14 cellular contexts compared by ENCODE assay signal in the genomic region with DNA sequence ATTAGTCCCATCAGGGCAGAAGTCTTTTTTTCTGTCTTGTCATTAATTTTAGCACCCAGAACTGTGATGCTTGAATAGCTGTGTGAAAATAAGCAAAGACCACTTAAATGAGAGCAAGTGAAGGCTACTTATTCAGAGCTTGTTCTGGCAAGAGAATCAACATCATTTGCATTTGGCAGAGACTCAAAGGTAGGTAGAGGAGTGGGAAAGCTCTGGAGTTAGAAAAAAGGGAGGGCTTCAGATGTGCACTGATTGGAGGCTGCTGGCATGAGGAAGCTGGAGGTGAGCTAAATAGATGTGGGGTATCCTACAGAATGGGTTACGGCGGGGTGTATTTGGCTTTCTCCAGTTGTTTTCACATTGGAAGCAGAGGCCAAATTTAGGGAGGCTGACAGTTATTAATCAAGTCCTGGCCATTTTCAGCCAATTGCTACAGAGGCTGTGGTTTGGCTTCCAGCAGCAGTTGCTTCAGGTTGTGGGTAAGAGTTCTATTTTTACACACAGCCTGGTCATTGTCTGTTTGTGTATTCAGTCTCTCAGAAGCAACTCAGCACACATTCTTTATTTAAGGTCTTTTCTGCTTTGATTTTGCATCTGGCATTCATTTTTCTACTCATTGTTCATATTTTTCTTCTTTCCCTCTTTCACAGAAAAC.
DNase-seq lines count a peak whose midpoint lies in the region; ATAC-seq, FAIRE-seq and TF ChIP-seq lines count a peak whose summit lies in the region.
"Had no signal": no experiment of that assay in that cellular context is flagged by ENCODE, and none has a peak within 500 bp of the region (broad histone marks: within the 10 kb centered on the region; RNA-seq: fewer than 3 reads in every experiment).

No MANE protein-coding gene starts in this region.

- H3K4me1 Mint-ChIP-seq in astrocyte (ENCODE audit: low read depth, unreplicated experiment), result peaks cover 13% of the 10 kb centered on the region

- no peaks in the 10 kb centered on the region for H3K36me3 Mint-ChIP-seq in astrocyte (ENCODE audit: low read depth, unreplicated experiment)
- H3K36me3 Mint-ChIP-seq: type B pancreatic cell had no signal

- no peak overlapping the region for H3K27ac ChIP-seq in astrocyte (ENCODE audit: low read depth, low read length)

- H3K27me3 Mint-ChIP-seq in astrocyte (ENCODE audit: low read depth, unreplicated experiment), result no peaks in the 10 kb centered on the region
- H3K27me3 Mint-ChIP-seq: type B pancreatic cell had no signal

- H3K4me3 ChIP-seq in astrocyte (ENCODE audit: insufficient read depth, low read depth, low read length), result no peak overlapping the region

- peak; percentile 9 for FAIRE-seq in astrocyte (lab: Jason Lieb, UNC)
- FAIRE-seq: endometrium had no signal

- peak overlapping the region; percentile 21 for H3K9ac ChIP-seq in astrocyte (ENCODE audit: low read length)

- H4K20me1 ChIP-seq in astrocyte (ENCODE audit: insufficient read depth, low read length), result no peaks in the 10 kb centered on the region

- no peaks in the 10 kb centered on the region for H3K79me2 ChIP-seq in astrocyte (ENCODE audit: insufficient read depth, low read length)

- TF ChIP-seq CTCF in astrocyte (IDR thresholded peaks at IDR 0.05; ENCODE audit: insufficient read depth, low read depth, low read length), result no peak

- H3K4me2 ChIP-seq in astrocyte (ENCODE audit: low read length), result peak overlapping the region; percentile 73

- peaks cover 5% of the 10 kb centered on the region for H3K4me1 ChIP-seq in astrocyte (ENCODE audit: insufficient read depth, low read length)

- no peak for ATAC-seq in GM18502 (IDR thresholded peaks at IDR 0.05; ENCODE audit: poor library complexity, unreplicated experiment)

- no peak overlapping the region for H3K4me3 Mint-ChIP-seq in astrocyte (ENCODE audit: unreplicated experiment)
- H3K4me3 Mint-ChIP-seq: activated T-helper 1 cell treated with anti-CD3 and anti-CD28 coated beads, Interleukin-12 subunit alpha, Interleukin-12 subunit beta, Interleukin-2, Interleukin-4 antibody, amounts not matched to agents 30 ng/mL and 10 ng/mL and 1 ng/mL, durations not matched to agents 14 hours and 24 hours and 36 hours; T-helper 2 cell treated with Interferon-gamma antibody and Interleukin-4, amounts not matched to agents 5 μg/mL and 100 μg/mL, for 36 hours; type B pancreatic cell had no signal

- H3K36me3 ChIP-seq in astrocyte (ENCODE audit: insufficient read depth, low read length), result no peaks in the 10 kb centered on the region

- DNase-seq in DMS79 (lab: John Stamatoyannopoulos, UW), result peak; percentile 86
- peak; percentile 46 for DNase-seq in NCI-H187 treated with DMSO at 0.1 percent for 48 hours (lab: John Stamatoyannopoulos, UW)
- peak; percentile 92 for DNase-seq in astrocyte (ENCODE audit: low read depth)
- peak; percentile 53 for DNase-seq in myocyte (ENCODE audit: low read depth)
- DNase-seq in dedifferentiated amniotic fluid mesenchymal stem cell (ENCODE audit: extremely low spot score), result no peak
- DNase-seq in NCI-H2196 (lab: John Stamatoyannopoulos, UW; ENCODE audit: unreplicated experiment), result no peak
- DNase-seq in stimulated activated CD4-positive, alpha-beta T cell treated with anti-CD3 and anti-CD28 coated beads, Interleukin-1b, Interleukin-23, amount 100 ng/mL, for 48 hours, result no peak
- DNase-seq: DND-41, Kasumi-1 had no signal

- H2AFZ ChIP-seq in astrocyte (ENCODE audit: low read depth, low read length), result no peak overlapping the region

- no peaks in the 10 kb centered on the region for H3K27me3 ChIP-seq in astrocyte (ENCODE audit: insufficient read depth, low read length)

- peak overlapping the region; percentile 76 for H3K27ac Mint-ChIP-seq in astrocyte (ENCODE audit: unreplicated experiment)
- H3K27ac Mint-ChIP-seq: activated T-helper 1 cell treated with anti-CD3 and anti-CD28 coated beads, Interleukin-12 subunit alpha, Interleukin-12 subunit beta, Interleukin-2, Interleukin-4 antibody, amounts not matched to agents 30 ng/mL and 10 ng/mL and 1 ng/mL, durations not matched to agents 14 hours and 24 hours and 36 hours; T-helper 2 cell treated with Interferon-gamma antibody and Interleukin-4, amounts not matched to agents 5 μg/mL and 100 μg/mL, for 36 hours; type B pancreatic cell had no signal

- no peaks in the 10 kb centered on the region for H3K9me3 ChIP-seq in astrocyte (ENCODE audit: insufficient read depth, low read depth, low read length)

- peaks cover 4% of the 10 kb centered on the region for H3K9me3 Mint-ChIP-seq in astrocyte (ENCODE audit: unreplicated experiment)

Comparison
In these comparisons a context has a peak if more than half of its experiments do, and no peak if none do; other contexts are left out.
1. DNase-seq: peak in DMS79 (single experiment), NCI-H187 treated with DMSO at 0.1 percent for 48 hours (single experiment), astrocyte (single experiment) and myocyte (single experiment); none in dedifferentiated amniotic fluid mesenchymal stem cell (single experiment), NCI-H2196 (single experiment) and stimulated activated CD4-positive, alpha-beta T cell treated with anti-CD3 and anti-CD28 coated beads, Interleukin-1b, Interleukin-23, amount 100 ng/mL, for 48 hours (single experiment).